9 cellular contexts compared by ENCODE assay signal in genomic region chr1:204065174-204065985, GRCh38. TPM values are rescaled to one million over a fixed set of nuclear protein-coding genes. Genes with fewer than 3 reads are reported as not detected.
A peak's percentile ranks its signal among the peaks of the same experiment; 100 is the strongest.
DNase-seq lines count a peak whose midpoint lies in the region; ATAC-seq and TF ChIP-seq lines count a peak whose summit lies in the region.
"Had no signal": no experiment of that assay in that cellular context is flagged by ENCODE, and none has a peak within 500 bp of the region (broad histone marks: within the 10 kb centered on the region; RNA-seq: fewer than 3 reads in every experiment).

No MANE protein-coding gene starts in this region.

- POLR2A ChIA-PET in A673 (lab: Charles Lee; ENCODE audit: low non-redundant PET): no interaction called here
- POLR2A ChIA-PET in IMR-90 (lab: Charles Lee; ENCODE audit: unreplicated experiment): no interaction called here

- no peaks in the 10 kb centered on the region for H3F3A ChIP-seq in smooth muscle cell (ENCODE audit: low read depth)

- H2BK120ac ChIP-seq in IMR-90 (ENCODE audit: low read depth, low read length): no peak overlapping the region

- H3K9me3 ChIP-seq in A673 (ENCODE audit: low read depth, low read length, poor library complexity, severe bottlenecking) (no peaks in the 10 kb centered on the region), IMR-90 (ENCODE audit: control insufficient read depth, insufficient read depth, low read length) (no peaks in the 10 kb centered on the region), smooth muscle cell (replicated peaks; ENCODE audit: low read depth) (no peaks in the 10 kb centered on the region)

- H3K27me3 ChIP-seq in A673 (replicated peaks; ENCODE audit: insufficient read depth, low read depth, low read length, poor library complexity) (no peaks in the 10 kb centered on the region), IMR-90 (ENCODE audit: control insufficient read depth, insufficient read depth, low read length) (peaks cover 4% of the 10 kb centered on the region), smooth muscle cell (ENCODE audit: low read depth) (no peaks in the 10 kb centered on the region)

- H3K4me1 ChIP-seq in A673 (ENCODE audit: insufficient read depth, low read length, poor library complexity, severe bottlenecking): peaks cover 8% of the 10 kb centered on the region
- no peaks in the 10 kb centered on the region for H3K4me1 ChIP-seq in IMR-90 (ENCODE audit: control insufficient read depth, insufficient read depth, low read length)
- H3K4me1 ChIP-seq in smooth muscle cell (ENCODE audit: low read depth): peaks cover 13% of the 10 kb centered on the region

- no peak overlapping the region for H4K91ac ChIP-seq in IMR-90 (ENCODE audit: insufficient read depth, low read depth, low read length)

- CTCF ChIA-PET in A673 (lab: Charles Lee): no interaction called here
- CTCF ChIA-PET in IMR-90 (lab: Yijun Ruan, JAX): no interaction called here

- H3K79me1 ChIP-seq in IMR-90 (ENCODE audit: low read depth in 1 of 2, low read length in 2 of 2): no peaks in the 10 kb centered on the region

- no peaks in the 10 kb centered on the region for H3K36me3 ChIP-seq in A673 (ENCODE audit: insufficient read depth, low read length, poor library complexity, severe bottlenecking)
- H3K36me3 ChIP-seq in IMR-90 (ENCODE audit: control insufficient read depth, insufficient read depth, low read length): no peaks in the 10 kb centered on the region
- H3K36me3 ChIP-seq in smooth muscle cell (ENCODE audit: low read depth): no peaks in the 10 kb centered on the region

- no peak overlapping the region for H2AK5ac ChIP-seq in IMR-90 (ENCODE audit: low read depth, low read length)

- H3K27ac ChIP-seq in A673 (ENCODE audit: low read depth, low read length, poor library complexity, severe bottlenecking): no peak overlapping the region
- no peak overlapping the region for H3K27ac ChIP-seq in IMR-90 (ENCODE audit: insufficient read depth, low read length)
- H3K27ac ChIP-seq in coronary artery: no peak overlapping the region
- no peak overlapping the region for H3K27ac ChIP-seq in smooth muscle cell (ENCODE audit: low read depth)

- H3K56ac ChIP-seq in IMR-90 (ENCODE audit: extremely low read depth, insufficient read depth, low read length): no peak overlapping the region

- no peak overlapping the region; the same call in 2 of the 3 replicates for H2BK15ac ChIP-seq in IMR-90 (ENCODE audit: low read depth, low read length)

- H3K9me1 ChIP-seq in IMR-90 (ENCODE audit: insufficient read depth, low read length): no peaks in the 10 kb centered on the region

- no peak overlapping the region for H2BK20ac ChIP-seq in IMR-90 (ENCODE audit: low read depth, low read length)

- intact Hi-C loops in A673 (cut with micrococcal nuclease; ENCODE audit: unreplicated experiment): no loop called here
- intact Hi-C loops in IMR-90 (cut with micrococcal nuclease): no loop called here

- no peak overlapping the region for H3K4me3 ChIP-seq in A673 (ENCODE audit: low read depth, low read length, poor library complexity, severe bottlenecking)
- no peak overlapping the region for H3K4me3 ChIP-seq in IMR-90 (ENCODE audit: insufficient read depth, low read depth, low read length)
- peak overlapping the region; percentile 11 for H3K4me3 ChIP-seq in coronary artery
- H3K4me3 ChIP-seq in smooth muscle cell: no peak overlapping the region

- no peak for TF ChIP-seq POLR2A in IMR-90 (IDR thresholded peaks at IDR 0.05; ENCODE audit: low read depth, low read length)

- 0 out of 2 replicates have a peak overlapping the region, but pooled peaks have one; percentile 67 for H3K14ac ChIP-seq in IMR-90 (replicated peaks; ENCODE audit: low read depth, low read length)

- no peak overlapping the region for H3K9ac ChIP-seq in IMR-90 (ENCODE audit: low read depth, low read length)
- H3K9ac ChIP-seq in smooth muscle cell (ENCODE audit: low read depth): no peak overlapping the region

- WGBS in IMR-90 (ENCODE audit: extremely low coverage in 2 of 2, insufficient read length in 1 of 2), 2 experiments: 84% methylated on average over 3 of the region's 8 CpGs; no CpG with 5 or more reads in 1 of the 2 experiments
- 66% methylated on average over 8 of the region's 8 CpGs for WGBS in smooth muscle cell (ENCODE audit: low lambda C conversion rate)

- BruUV-seq in A673 (replicated peaks; lab: Mats Ljungman, UMichigan) (no TSS peak), IMR-90 (replicated peaks; lab: Mats Ljungman, UMichigan) (no TSS peak)

- peak; percentile 72 for ATAC-seq in IMR-90 (ENCODE audit: low read depth)

- no peak overlapping the region for H3K4ac ChIP-seq in IMR-90 (ENCODE audit: low read depth, low read length)

- no peaks in the 10 kb centered on the region for H3K79me2 ChIP-seq in smooth muscle cell (ENCODE audit: low read depth)

- peak overlapping the region; percentile 77 for H2AFZ ChIP-seq in IMR-90 (replicated peaks; ENCODE audit: low read length, poor library complexity)
- no peak overlapping the region for H2AFZ ChIP-seq in smooth muscle cell (ENCODE audit: low read depth)

- no peak for TF ChIP-seq RAD21 in IMR-90 (IDR thresholded peaks at IDR 0.05; ENCODE audit: low read length)

- TF ChIP-seq CTCF in A673 (conservative IDR thresholded peaks at IDR 0.05; ENCODE audit: low read depth, low read length): no peak
- TF ChIP-seq CTCF in IMR-90 (conservative IDR thresholded peaks at IDR 0.05; ENCODE audit: low read depth, low read length): no peak
- no peak for TF ChIP-seq CTCF in coronary artery (IDR thresholded peaks at IDR 0.05)
- no peak for TF ChIP-seq CTCF in smooth muscle cell (IDR thresholded peaks at IDR 0.05; ENCODE audit: borderline replicate concordance, insufficient read depth, poor library complexity, severe bottlenecking)

- peak overlapping the region in 1 of 2 experiments; percentile 76; a peak in 1 of 4 replicates for H4K8ac ChIP-seq in IMR-90 (ENCODE audit: low read depth in 2 of 2, low read length in 2 of 2)

- H4K5ac ChIP-seq in IMR-90 (ENCODE audit: low read depth, low read length): peak overlapping the region; percentile 15; the same call in 1 of the 2 replicates

- no peak overlapping the region for H2BK5ac ChIP-seq in IMR-90 (ENCODE audit: low read depth, low read length, poor library complexity, severe bottlenecking)

- no peak overlapping the region for H2AK9ac ChIP-seq in IMR-90 (replicated peaks; ENCODE audit: low read depth, low read length, poor library complexity)

- dilution Hi-C loops in IMR-90 (cut with HindIII; ENCODE audit: low sequenced_read_pairs, unreplicated experiment): no loop called here

- H3K18ac ChIP-seq in IMR-90 (ENCODE audit: low read depth, low read length): no peak overlapping the region

- in situ Hi-C loops in IMR-90 (cut with MboI; ENCODE audit: low sequenced_read_pairs): no loop called here

- no peaks in the 10 kb centered on the region for H4K20me1 ChIP-seq in IMR-90 (ENCODE audit: insufficient read depth, low read length)
- no peaks in the 10 kb centered on the region for H4K20me1 ChIP-seq in smooth muscle cell (ENCODE audit: low read depth)

- H3K4me2 ChIP-seq in IMR-90 (ENCODE audit: low read depth, low read length) (peak overlapping the region; percentile 42; the same call in 1 of the 2 replicates), smooth muscle cell (no peak overlapping the region)

- DNase-seq in A673 (ENCODE audit: low spot score) (peak; percentile 42), IMR-90 (peak; percentile 12), coronary artery (ENCODE audit: low spot score) (no peak), lung microvascular endothelial cell (ENCODE audit: low read depth in 2 of 2) (peak; percentile 50 to 73), smooth muscle cell (lab: John Stamatoyannopoulos, UW; ENCODE audit: unreplicated experiment) (no peak), NCI-H187 (lab: John Stamatoyannopoulos, UW) (no peak), NCI-H345 (lab: John Stamatoyannopoulos, UW) (no peak)
- no peak for DNase-seq in activated CD8-positive, alpha-beta memory T cell treated with anti-CD3 and anti-CD28 coated beads for 24 hours
- DNase-seq: naive B cell had no signal

- H3K23ac ChIP-seq in IMR-90 (ENCODE audit: low read depth, low read length): no peak overlapping the region

TF ChIP-seq in IMR-90, 13 proteins besides CTCF, POLR2A, EP300 and RAD21:
- no peak for TF ChIP-seq FOS (IDR thresholded peaks at IDR 0.05; ENCODE audit: low read depth, low read length)
- TF ChIP-seq MXI1 (IDR thresholded peaks at IDR 0.05; ENCODE audit: borderline replicate concordance, low read depth, low read length): no peak
- no peak for TF ChIP-seq MAFK (IDR thresholded peaks at IDR 0.05; ENCODE audit: low read depth, low read length)
- TF ChIP-seq RFX5 (IDR thresholded peaks at IDR 0.05; ENCODE audit: low read depth, low read length): no peak
- no peak for TF ChIP-seq BHLHE40 (IDR thresholded peaks at IDR 0.05; ENCODE audit: low read depth, low read length)
- TF ChIP-seq CEBPB (IDR thresholded peaks at IDR 0.05; ENCODE audit: low read depth, low read length): no peak
- peak; percentile 50; the same call in 1 of the 2 replicates for TF ChIP-seq MAZ (IDR thresholded peaks at IDR 0.05; ENCODE audit: borderline replicate concordance, low read depth, low read length)

RNA-seq across cellular contexts. Expression of gene SOX13, which starts 7.5 kb away (rescaled TPM):
- total RNA-seq in A673 (2021): 9.4 and 11.5 TPM in 2 replicates
- 0.54 and 0.56 TPM in 2 replicates for total RNA-seq in IMR-90 (2012; rRNA removed)
- 3.5 TPM in 2 replicates for polyA plus RNA-seq in IMR-90 (2012; rRNA removed)
- 3.2 and 3.5 TPM in 2 replicates for polyA plus RNA-seq in IMR-90 (2012; cell fraction: cytosol; rRNA removed)
- 9.6 and 15.9 TPM in 2 replicates for polyA plus RNA-seq in IMR-90 (2012; cell fraction: nucleus; rRNA removed; ENCODE audit: low replicate concordance)
- 5.7 and 6.7 TPM in 2 replicates for total RNA-seq in lung microvascular endothelial cell
- 2.3 and 2.6 TPM in 2 replicates for total RNA-seq in smooth muscle cell
- polyA plus RNA-seq in smooth muscle cell: 0.41 and 7.0 TPM in 2 replicates

Comparison
In these comparisons a context has a peak if more than half of its experiments do, and no peak if none do; other contexts are left out.
1. DNase-seq: peak in A673 (single experiment), IMR-90 (single experiment) and lung microvascular endothelial cell (2 of 2); none in coronary artery (single experiment), smooth muscle cell (single experiment), NCI-H187 (0 of 2), activated CD8-positive, alpha-beta memory T cell treated with anti-CD3 and anti-CD28 coated beads for 24 hours (single experiment) and NCI-H345 (single experiment).